Comparison of ENCODE assay signal across 8 cellular contexts in genomic region chr22:20957691-20958440, GRCh38. TPM values are rescaled to one million over a fixed set of nuclear protein-coding genes. Genes with fewer than 3 reads are reported as not detected.
DNase-seq lines count a peak whose midpoint lies in the region; ATAC-seq and TF ChIP-seq lines count a peak whose summit lies in the region.

No MANE protein-coding gene starts in this region.

- H3K4me2 ChIP-seq in osteoblast (ENCODE audit: insufficient read depth, low read length) = peak overlapping the region; percentile 85

- peaks cover 15% of the 10 kb centered on the region for H4K20me1 ChIP-seq in osteoblast (ENCODE audit: insufficient read depth, low read length)

- no peak overlapping the region for H3K27ac ChIP-seq in osteoblast (ENCODE audit: low read depth, low read length)

- no peak for ATAC-seq in GM21723 (IDR thresholded peaks at IDR 0.05; ENCODE audit: unreplicated experiment)

- peaks cover 13% of the 10 kb centered on the region for H3K4me1 ChIP-seq in osteoblast (ENCODE audit: insufficient read depth, low read length)

- no peaks in the 10 kb centered on the region for H3K27me3 ChIP-seq in osteoblast (ENCODE audit: insufficient read depth, low read length)

- H3K79me2 ChIP-seq in osteoblast (ENCODE audit: insufficient read depth, low read length) = peaks cover 11% of the 10 kb centered on the region

- DNase-seq in SKM-1 treated with dmso at 0.1 percent for 144 hours (lab: John Stamatoyannopoulos, UW; ENCODE audit: unreplicated experiment) (peak; percentile 44), SKM-1 (lab: John Stamatoyannopoulos, UW; ENCODE audit: unreplicated experiment) (no peak), SW480 (ENCODE audit: low spot score) (peak; percentile 66), fibroblast of mammary gland (ENCODE audit: low read depth) (peak; percentile 31), osteoblast (ENCODE audit: insufficient read length, low spot score, missing footprints) (peak; percentile 92), nucleus accumbens (lab: John Stamatoyannopoulos, UW) (no peak)
- no peak for DNase-seq in stimulated activated CD8-positive, alpha-beta memory T cell treated with anti-CD3 and anti-CD28 coated beads, Interleukin-4, amount 100 ng/mL, for 48 hours

- H3K36me3 ChIP-seq in osteoblast (ENCODE audit: insufficient read depth, low read length) = peaks cover 9% of the 10 kb centered on the region

- H2AFZ ChIP-seq in osteoblast (ENCODE audit: low read length) = peak overlapping the region; percentile 79

- TF ChIP-seq CTCF in fibroblast of mammary gland (conservative IDR thresholded peaks at IDR 0.05; ENCODE audit: control insufficient read depth, insufficient read depth, low read depth, low read length) (no peak), osteoblast (IDR thresholded peaks at IDR 0.05; ENCODE audit: extremely low read depth, low read depth, low read length) (no peak)

- H3K9me3 ChIP-seq in osteoblast (ENCODE audit: low read depth, low read length) = no peaks in the 10 kb centered on the region

- H3K4me3 ChIP-seq in fibroblast of mammary gland (ENCODE audit: control insufficient read depth, low read depth, low read length) (peak overlapping the region; percentile 68), osteoblast (ENCODE audit: insufficient read depth, low read length) (peak overlapping the region; percentile 84)

RNA-seq across cellular contexts. Expression of gene AIFM3, which starts 9.2 kb away (rescaled TPM):
- 0.59 and 0.72 TPM in 2 replicates for total RNA-seq in osteoblast

RNA-seq across cellular contexts. Expression of gene LZTR1, which starts 24.2 kb away (rescaled TPM):
- 56.8 and 58.0 TPM in 2 replicates for total RNA-seq in osteoblast

RNA-seq across cellular contexts. Expression of gene CRKL, which starts 40.7 kb away (rescaled TPM):
- 31.2 and 38.4 TPM in 2 replicates for total RNA-seq in osteoblast

RNA-seq across cellular contexts. Expression of gene THAP7, which starts 44.1 kb away (rescaled TPM):
- total RNA-seq in osteoblast = 23.9 and 24.2 TPM in 2 replicates

RNA-seq across cellular contexts. Expression of gene P2RX6, which starts 57.1 kb away (rescaled TPM):
- 3.2 and 5.1 TPM in 2 replicates for total RNA-seq in osteoblast

Comparison
In these comparisons a context has a peak if more than half of its experiments do, and no peak if none do; other contexts are left out.
1. DNase-seq: peak in SKM-1 treated with dmso at 0.1 percent for 144 hours (single experiment), SW480 (single experiment), fibroblast of mammary gland (single experiment) and osteoblast (single experiment); none in SKM-1 (single experiment), nucleus accumbens (0 of 56) and stimulated activated CD8-positive, alpha-beta memory T cell treated with anti-CD3 and anti-CD28 coated beads, Interleukin-4, amount 100 ng/mL, for 48 hours (single experiment).